Comparison of ENCODE assay signal across 18 cellular contexts in the genomic region with DNA sequence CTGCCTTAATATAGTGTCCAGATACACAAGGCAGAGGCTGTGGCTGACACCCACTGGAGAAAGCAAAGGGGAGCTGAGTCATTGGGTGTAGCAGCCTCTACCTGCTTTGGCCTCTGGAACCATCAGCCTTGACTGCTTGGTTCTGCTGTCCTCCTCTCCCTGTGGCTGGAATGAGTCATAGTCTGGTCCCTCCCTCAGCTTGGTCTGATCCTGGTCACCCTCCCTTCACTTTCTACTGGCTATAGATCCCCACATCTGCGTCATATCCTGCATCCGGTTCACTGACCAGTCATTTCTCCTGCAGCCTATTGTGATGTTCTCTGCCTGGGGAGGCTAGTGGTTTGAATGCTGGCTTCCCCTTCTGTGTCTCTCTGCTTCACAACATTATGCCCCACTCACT.
DNase-seq lines count a peak whose midpoint lies in the region; ATAC-seq and TF ChIP-seq lines count a peak whose summit lies in the region.
"Had no signal": no experiment of that assay in that cellular context is flagged by ENCODE, and none has a peak within 500 bp of the region (broad histone marks: within the 10 kb centered on the region; RNA-seq: fewer than 3 reads in every experiment).

No MANE protein-coding gene starts in this region.

- dilution Hi-C loops in mammary epithelial cell (cut with HindIII; ENCODE audit: low sequenced_read_pairs): no loop called here

- H3K4me1 ChIP-seq in mammary epithelial cell (ENCODE audit: insufficient read depth, low read length): peaks cover 6% of the 10 kb centered on the region
- peaks cover 8% of the 10 kb centered on the region for H3K4me1 ChIP-seq in mesendoderm (ENCODE audit: control insufficient read depth, low read depth, low read length)
- H3K4me1 ChIP-seq: heart left ventricle had no signal

- TF ChIP-seq CTCF in mammary epithelial cell (conservative IDR thresholded peaks at IDR 0.05 in 1 of 2, IDR thresholded peaks at IDR 0.05 in 1 of 2; ENCODE audit: extremely low read depth in 1 of 2, insufficient read depth in 1 of 2, low read depth in 1 of 2, low read length in 2 of 2): no peak

- H3K79me2 ChIP-seq in mammary epithelial cell (ENCODE audit: insufficient read depth, low read length) (no peaks in the 10 kb centered on the region), mesendoderm (ENCODE audit: control insufficient read depth, insufficient read depth, low read length) (no peaks in the 10 kb centered on the region)

- no peak overlapping the region for H2BK15ac ChIP-seq in mesendoderm (replicated peaks; ENCODE audit: low read depth)

- H3K18ac ChIP-seq in mesendoderm (ENCODE audit: low read length): no peak overlapping the region

- H3K27ac ChIP-seq in mammary epithelial cell (ENCODE audit: insufficient read depth, low read depth, low read length) (no peak overlapping the region), mesendoderm (ENCODE audit: low read depth, low read length) (no peak overlapping the region)
- H3K27ac ChIP-seq: heart left ventricle had no signal

- in situ Hi-C loops in mammary epithelial cell (cut with MboI; ENCODE audit: low sequenced_read_pairs in 2 of 2): no loop called here

- H4K5ac ChIP-seq in mesendoderm (ENCODE audit: low read length): no peak overlapping the region

- DNase-seq in ELR (ENCODE audit: low read depth): peak; percentile 7
- peak; percentile 1 for DNase-seq in NCI-H460 (ENCODE audit: extremely low read depth, low read depth)
- DNase-seq in mammary epithelial cell: peak; percentile 85
- peak; percentile 46 for DNase-seq in mesendoderm
- DNase-seq in NCI-H446 (lab: John Stamatoyannopoulos, UW): no peak
- DNase-seq: activated CD8-positive, alpha-beta T cell treated with anti-CD3 and anti-CD28 coated beads for 36 hours; DMS153; heart left ventricle; left ventricle myocardium superior; naive B cell; NCI-H1694 treated with DMSO at 0.1 percent for 48 hours; NCI-H748 treated with DMSO at 0.1 percent for 48 hours; stimulated activated CD8-positive, alpha-beta memory T cell treated with anti-CD3 and anti-CD28 coated beads, Interleukin-4, amount 100 ng/mL, for 48 hours; T1000 had no signal

- CTCF ChIA-PET in mammary epithelial cell (lab: Charles Lee; ENCODE audit: low non-redundant PET): no interaction called here

- H3K36me3 ChIP-seq in mammary epithelial cell (ENCODE audit: insufficient read depth, low read length) (no peaks in the 10 kb centered on the region), mesendoderm (ENCODE audit: control insufficient read depth, insufficient read depth, low read length) (no peaks in the 10 kb centered on the region)
- H3K36me3 ChIP-seq: heart left ventricle had no signal

- no peak overlapping the region for H2AK5ac ChIP-seq in mesendoderm (ENCODE audit: low read length)

- intact Hi-C loops in mammary epithelial cell (cut with micrococcal nuclease): no loop called here

- H3K56ac ChIP-seq in mesendoderm (ENCODE audit: low read length): no peak overlapping the region

- H3K4ac ChIP-seq in mesendoderm (ENCODE audit: low read depth, low read length): no peak overlapping the region

- peak overlapping the region; percentile 68 for H2AFZ ChIP-seq in mammary epithelial cell (ENCODE audit: low read depth, low read length)

- no peaks in the 10 kb centered on the region for H3K9me3 ChIP-seq in mammary epithelial cell (replicated peaks; ENCODE audit: insufficient read depth, low read length)
- H3K9me3 ChIP-seq: heart left ventricle had no signal

- BruUV-seq in mammary epithelial cell (replicated peaks; lab: Mats Ljungman, UMichigan): no TSS peak

- no peak overlapping the region for H2BK5ac ChIP-seq in mesendoderm (ENCODE audit: low read length)

- no peaks in the 10 kb centered on the region for H3K79me1 ChIP-seq in mesendoderm (ENCODE audit: low read length)

- 6% methylated on average over 2 of the region's 2 CpGs for WGBS in mammary epithelial cell (ENCODE audit: low coverage, missing lambda C conversion rate)
- no CpG with 5 or more reads among the region's 2 CpGs for WGBS in mesendoderm (ENCODE audit: extremely low coverage, insufficient coverage, low lambda C conversion rate)

- no peak overlapping the region for H2BK120ac ChIP-seq in mesendoderm (ENCODE audit: low read depth, low read length)

- H3K4me2 ChIP-seq in mammary epithelial cell (ENCODE audit: insufficient read depth, low read depth, low read length) (peak overlapping the region; percentile 10), mesendoderm (ENCODE audit: low read length) (no peak overlapping the region)

- H3K9ac ChIP-seq in mammary epithelial cell (ENCODE audit: insufficient read depth, low read length): no peak overlapping the region
- no peak overlapping the region for H3K9ac ChIP-seq in mesendoderm (ENCODE audit: low read length)

- H3K4me3 ChIP-seq in mammary epithelial cell (replicated peaks in 1 of 3; ENCODE audit: insufficient read depth in 1 of 3, low read depth in 2 of 3, low read length in 3 of 3): no peak overlapping the region
- no peak overlapping the region for H3K4me3 ChIP-seq in mesendoderm (ENCODE audit: low read length)
- H3K4me3 ChIP-seq: heart left ventricle had no signal

- H4K8ac ChIP-seq in mesendoderm (ENCODE audit: low read depth, low read length): no peak overlapping the region

- no peaks in the 10 kb centered on the region for H4K20me1 ChIP-seq in mammary epithelial cell (ENCODE audit: insufficient read depth, low read length)

- no peak overlapping the region for H3K23ac ChIP-seq in mesendoderm (ENCODE audit: low read length)

- no peak for ATAC-seq in HG02642 (IDR thresholded peaks at IDR 0.05; ENCODE audit: poor library complexity, unreplicated experiment)
- ATAC-seq in GM18498 (IDR thresholded peaks at IDR 0.05; ENCODE audit: unreplicated experiment): no peak
- no peak for ATAC-seq in GM18520 (IDR thresholded peaks at IDR 0.05; ENCODE audit: unreplicated experiment)
- ATAC-seq: activated CD8-positive, alpha-beta T cell treated with anti-CD3 and anti-CD28 coated beads for 36 hours; heart left ventricle; left ventricle myocardium superior; Right ventricle myocardium inferior had no signal

- no peaks in the 10 kb centered on the region for H3K27me3 ChIP-seq in mammary epithelial cell (ENCODE audit: insufficient read depth, low read length)
- H3K27me3 ChIP-seq in mesendoderm (ENCODE audit: insufficient read depth, low read length, poor library complexity): no peaks in the 10 kb centered on the region
- H3K27me3 ChIP-seq: heart left ventricle had no signal

Comparison
In these comparisons a context has a peak if more than half of its experiments do, and no peak if none do; other contexts are left out.
1. DNase-seq: peak in ELR (single experiment), NCI-H460 (single experiment), mammary epithelial cell (single experiment) and mesendoderm (single experiment); none in NCI-H446 (0 of 2).